ENCODE assay signal across 13 cellular contexts in the genomic region with DNA sequence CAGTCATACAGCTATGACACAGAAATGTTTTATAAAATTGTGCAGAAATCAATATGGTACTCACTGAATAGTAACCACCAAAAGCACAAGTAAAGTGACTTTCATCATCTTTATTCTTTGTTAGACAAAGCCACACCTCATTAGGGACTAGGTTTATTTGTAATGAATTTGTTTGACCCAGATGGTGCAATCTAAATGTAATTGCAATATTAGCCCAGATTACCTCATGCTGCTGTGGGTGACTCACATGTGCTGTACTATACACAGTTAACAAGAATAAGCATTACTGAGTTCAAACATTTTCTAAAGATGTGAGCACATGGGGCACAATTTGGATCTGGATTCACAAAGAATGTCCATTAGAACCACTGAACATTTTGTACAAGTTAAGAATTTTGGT.
DNase-seq lines count a peak whose midpoint lies in the region; ATAC-seq and TF ChIP-seq lines count a peak whose summit lies in the region.
"Had no signal": no experiment of that assay in that cellular context is flagged by ENCODE, and none has a peak within 500 bp of the region (broad histone marks: within the 10 kb centered on the region; RNA-seq: fewer than 3 reads in every experiment).

No MANE protein-coding gene starts in this region.

- H3K4me1 ChIP-seq in left lung: no peaks in the 10 kb centered on the region
- H3K4me1 ChIP-seq in right atrium auricular region: no peaks in the 10 kb centered on the region
- H3K4me1 ChIP-seq: psoas muscle, SJCRH30 had no signal

- H3K36me3 ChIP-seq in brain microvascular endothelial cell (replicated peaks): no peaks in the 10 kb centered on the region
- no peaks in the 10 kb centered on the region for H3K36me3 ChIP-seq in left lung
- H3K36me3 ChIP-seq in right atrium auricular region: no peaks in the 10 kb centered on the region
- H3K36me3 ChIP-seq: SJCRH30 had no signal

- intact Hi-C loops in left lung (cut with DNase I): no loop called here

- no peak overlapping the region for H3K27ac ChIP-seq in brain microvascular endothelial cell
- no peak overlapping the region for H3K27ac ChIP-seq in left lung
- no peak overlapping the region for H3K27ac ChIP-seq in right atrium auricular region
- H3K27ac ChIP-seq: KMS-11, psoas muscle, SJCRH30 had no signal

- in situ Hi-C loops in brain microvascular endothelial cell (cut with HindIII; ENCODE audit: low pct_ligation_motif_present, low sequenced_read_pairs): no loop called here

- no peak for TF ChIP-seq CTCF in brain microvascular endothelial cell (IDR thresholded peaks at IDR 0.05; ENCODE audit: low read depth, low read length, missing control alignments)
- TF ChIP-seq CTCF in left lung (IDR thresholded peaks at IDR 0.05): no peak
- no peak for TF ChIP-seq CTCF in right atrium auricular region (IDR thresholded peaks at IDR 0.05)

- DNase-seq in DMS53 (lab: John Stamatoyannopoulos, UW) (peak; percentile 2), NCI-H1436 treated with DMSO at 0.1 percent for 48 hours (lab: John Stamatoyannopoulos, UW) (peak; percentile 17), brain microvascular endothelial cell (peak; percentile 11), left lung (no peak), AML-193 (lab: John Stamatoyannopoulos, UW) (no peak), right atrium auricular region (ENCODE audit: low spot score) (no peak)
- no peak for DNase-seq in activated CD4-positive, alpha-beta T cell treated with anti-CD3 and anti-CD28 coated beads, Interleukin-2, amount 50 U/mL, for 4 hours
- DNase-seq: aorta, psoas muscle, SJCRH30, substantia nigra had no signal

- ATAC-seq in left lung (peak; percentile 31), HG03095 (IDR thresholded peaks at IDR 0.05; ENCODE audit: unreplicated experiment) (no peak)
- ATAC-seq: psoas muscle had no signal

- H3K9me3 ChIP-seq in left lung (no peaks in the 10 kb centered on the region), right atrium auricular region (no peaks in the 10 kb centered on the region)
- H3K9me3 ChIP-seq: psoas muscle, SJCRH30 had no signal

- H3K27me3 ChIP-seq in brain microvascular endothelial cell (replicated peaks) (no peaks in the 10 kb centered on the region), left lung (no peaks in the 10 kb centered on the region), right atrium auricular region (no peaks in the 10 kb centered on the region)
- H3K27me3 ChIP-seq: SJCRH30 had no signal

- H3K4me3 ChIP-seq in brain microvascular endothelial cell (ENCODE audit: low read depth, low read length) (no peak overlapping the region), left lung (no peak overlapping the region), right atrium auricular region (no peak overlapping the region)
- H3K4me3 ChIP-seq: psoas muscle, SJCRH30 had no signal

Comparison
In these comparisons a context has a peak if more than half of its experiments do, and no peak if none do; other contexts are left out.
1. DNase-seq: peak in DMS53 (single experiment), NCI-H1436 treated with DMSO at 0.1 percent for 48 hours (single experiment) and brain microvascular endothelial cell (single experiment); none in left lung (0 of 2), activated CD4-positive, alpha-beta T cell treated with anti-CD3 and anti-CD28 coated beads, Interleukin-2, amount 50 U/mL, for 4 hours (0 of 2), AML-193 (0 of 2) and right atrium auricular region (single experiment).